ENCODE assay signal across 23 cellular contexts in the genomic region with DNA sequence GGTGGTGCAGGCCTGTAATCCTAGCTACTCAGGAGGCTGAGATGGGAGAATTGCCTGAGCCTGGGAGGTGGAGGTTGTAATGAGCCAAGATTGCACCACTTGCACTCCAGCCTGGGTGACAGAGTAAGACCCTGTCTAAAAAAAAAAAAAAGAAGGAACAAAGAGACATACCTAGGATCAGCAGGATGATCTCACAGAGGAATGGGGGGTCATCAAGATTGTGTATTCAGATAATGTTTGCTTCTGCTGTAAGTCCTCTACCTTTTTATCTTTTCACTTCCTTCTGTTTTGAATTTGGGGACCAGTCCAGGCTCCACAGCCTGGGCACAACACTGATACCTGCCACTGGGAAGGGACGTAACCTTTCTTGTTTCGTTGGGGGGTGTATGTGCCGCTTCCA. TPM values are rescaled to one million over a fixed set of nuclear protein-coding genes. Genes with fewer than 3 reads are reported as not detected.
DNase-seq lines count a peak whose midpoint lies in the region; ATAC-seq, FAIRE-seq and TF ChIP-seq lines count a peak whose summit lies in the region.
"Had no signal": no experiment of that assay in that cellular context is flagged by ENCODE, and none has a peak within 500 bp of the region (broad histone marks: within the 10 kb centered on the region; RNA-seq: fewer than 3 reads in every experiment).

No MANE protein-coding gene starts in this region.

- peaks cover 78% of the 10 kb centered on the region for H3K4me1 Mint-ChIP-seq in mesothelial cell of epicardium

- no peak for FAIRE-seq in A549 (lab: Jason Lieb, UNC)
- FAIRE-seq: astrocyte, GM12878 had no signal

- H3K23ac ChIP-seq in IMR-90 (ENCODE audit: low read depth, low read length) = peak overlapping the region; percentile 64; the same call in 1 of the 2 replicates

- H3K36me3 ChIP-seq in IMR-90 (ENCODE audit: control insufficient read depth, insufficient read depth, low read length) = no peaks in the 10 kb centered on the region

- H3K27ac ChIP-seq in A549 (peak overlapping the region in 1 of 2 experiments; percentile 58; a peak in 1 of 6 replicates), IMR-90 (ENCODE audit: insufficient read depth, low read length) (no peak overlapping the region), angular gyrus (ENCODE audit: low read depth, low read length) (peak overlapping the region; percentile 95)

- TF ChIP-seq RAD21 in A549 (conservative IDR thresholded peaks at IDR 0.05 in 1 of 2, IDR thresholded peaks at IDR 0.05 in 1 of 2) = no peak
- no peak for TF ChIP-seq RAD21 in IMR-90 (IDR thresholded peaks at IDR 0.05; ENCODE audit: low read length)

- no peak overlapping the region for H4K5ac ChIP-seq in IMR-90 (ENCODE audit: low read depth, low read length)

- H3K4me2 ChIP-seq in A549 (peak overlapping the region; percentile 56), IMR-90 (ENCODE audit: low read depth, low read length) (no peak overlapping the region)
- H3K4me2 ChIP-seq: SK-N-SH had no signal

- H3K27ac Mint-ChIP-seq in mesothelial cell of epicardium = peak overlapping the region; percentile 92
- H3K27ac Mint-ChIP-seq: activated naive CD4-positive, alpha-beta T cell treated with anti-CD3 and anti-CD28 coated beads, Interleukin-2, amount 10 ng/mL, durations not matched to agents 7 days and 5 days had no signal

- ATAC-seq in A549 (no peak), IMR-90 (ENCODE audit: low read depth) (no peak), HG02623 (IDR thresholded peaks at IDR 0.05; ENCODE audit: unreplicated experiment) (no peak)
- ATAC-seq: activated CD4-positive, CD25-positive, alpha-beta regulatory T cell treated with anti-CD3 and anti-CD28 coated beads, Interleukin-2, amount 50 U/mL, for 24 hours; activated T-cell treated with anti-CD3 and anti-CD28 coated beads, Interleukin-2, amount 50 U/mL, for 4 hours; effector memory CD8-positive, alpha-beta T cell; left colon had no signal

- H2BK15ac ChIP-seq in IMR-90 (ENCODE audit: low read depth, low read length) = no peak overlapping the region

- H2AK9ac ChIP-seq in IMR-90 (replicated peaks; ENCODE audit: low read depth, low read length, poor library complexity) = no peak overlapping the region

- TF ChIP-seq EP300 in A549 (IDR thresholded peaks at IDR 0.05) = no peak

- H3K4me3 Mint-ChIP-seq in mesothelial cell of epicardium = no peak overlapping the region
- H3K4me3 Mint-ChIP-seq: activated naive CD4-positive, alpha-beta T cell treated with anti-CD3 and anti-CD28 coated beads, Interleukin-2, amount 10 ng/mL, durations not matched to agents 7 days and 5 days; activated T-cell treated with anti-CD3 and anti-CD28 coated beads, Interleukin-2, amount 50 U/mL, for 4 hours; effector memory CD8-positive, alpha-beta T cell had no signal

- no peak overlapping the region for H3K9ac ChIP-seq in IMR-90 (ENCODE audit: low read depth, low read length)
- H3K9ac ChIP-seq: SK-N-SH had no signal

- H4K91ac ChIP-seq in IMR-90 (ENCODE audit: insufficient read depth, low read depth, low read length) = no peak overlapping the region

- peak overlapping the region; percentile 42; the same call in 1 of the 2 replicates for H3K4ac ChIP-seq in IMR-90 (ENCODE audit: low read depth, low read length)

- peaks cover 10 to 72% of the 10 kb centered on the region in 2 experiments for H3K79me1 ChIP-seq in IMR-90 (ENCODE audit: low read depth in 1 of 2, low read length in 2 of 2)

- no peaks in the 10 kb centered on the region for H3K27me3 Mint-ChIP-seq in mesothelial cell of epicardium (ENCODE audit: low read depth)
- H3K27me3 Mint-ChIP-seq: activated naive CD4-positive, alpha-beta T cell treated with anti-CD3 and anti-CD28 coated beads, Interleukin-2, amount 10 ng/mL, durations not matched to agents 7 days and 5 days; CD4-positive, CD25-positive, alpha-beta regulatory T cell; effector memory CD8-positive, alpha-beta T cell had no signal

- H3K4me1 ChIP-seq in A549 (peaks cover 80% of the 10 kb centered on the region), IMR-90 (ENCODE audit: control insufficient read depth, insufficient read depth, low read length) (peaks cover 37% of the 10 kb centered on the region)

- H4K8ac ChIP-seq in IMR-90 (ENCODE audit: low read depth in 2 of 2, low read length in 2 of 2) = no peak overlapping the region

- no peak overlapping the region for H2BK120ac ChIP-seq in IMR-90 (ENCODE audit: low read depth, low read length)

- dilution Hi-C loops in IMR-90 (cut with HindIII; ENCODE audit: low sequenced_read_pairs, unreplicated experiment) = no loop called here

- intact Hi-C loops in IMR-90 (cut with micrococcal nuclease) = loop anchor here (5.0 kb wide), 1 partner anchor 333 kb away; no protein-coding TSS in a partner anchor

- peak overlapping the region; percentile 34 for H3K14ac ChIP-seq in IMR-90 (replicated peaks; ENCODE audit: low read depth, low read length)

- TF ChIP-seq CTCF in A549 (IDR thresholded peaks at IDR 0.05) (no peak), IMR-90 (conservative IDR thresholded peaks at IDR 0.05; ENCODE audit: low read depth, low read length) (no peak), mesothelial cell of epicardium (IDR thresholded peaks at IDR 0.05; ENCODE audit: unreplicated experiment) (no peak)

- no peak overlapping the region for H3K4me3 ChIP-seq in A549
- no peak overlapping the region for H3K4me3 ChIP-seq in IMR-90 (ENCODE audit: insufficient read depth, low read depth, low read length)
- H3K4me3 ChIP-seq: GM12878, K562 had no signal

- in situ Hi-C loops in IMR-90 (cut with MboI; ENCODE audit: low sequenced_read_pairs) = no loop called here

- H3K9me3 ChIP-seq in A549 (no peaks in the 10 kb centered on the region), IMR-90 (ENCODE audit: control insufficient read depth, insufficient read depth, low read length) (no peaks in the 10 kb centered on the region)
- H3K9me3 ChIP-seq: SK-N-SH had no signal

- TF ChIP-seq POLR2A in A549 (IDR thresholded peaks at IDR 0.05; ENCODE audit: low read length) = no peak
- no peak for TF ChIP-seq POLR2A in IMR-90 (IDR thresholded peaks at IDR 0.05; ENCODE audit: low read depth, low read length)

- H3K27me3 ChIP-seq in IMR-90 (ENCODE audit: control insufficient read depth, insufficient read depth, low read length) = no peaks in the 10 kb centered on the region

- POLR2A ChIA-PET in A549 (lab: Yijun Ruan, JAX) (no interaction called here), IMR-90 (lab: Charles Lee; ENCODE audit: unreplicated experiment) (no interaction called here)

- H4K20me1 ChIP-seq in IMR-90 (ENCODE audit: insufficient read depth, low read length) = peaks cover 77% of the 10 kb centered on the region

- no peak overlapping the region for H3K56ac ChIP-seq in IMR-90 (ENCODE audit: extremely low read depth, insufficient read depth, low read length)

- peaks cover 3% of the 10 kb centered on the region for H3K36me3 Mint-ChIP-seq in mesothelial cell of epicardium

- no peak for DNase-seq in A549 (ENCODE audit: low read depth in 1 of 2, low spot score in 1 of 2)
- DNase-seq in IMR-90 = no peak
- DNase-seq in mesothelial cell of epicardium (ENCODE audit: low spot score in 2 of 2, unreplicated experiment in 2 of 2) = no peak
- no peak for DNase-seq in NCI-H2029 (lab: John Stamatoyannopoulos, UW)
- DNase-seq in GDM1 (lab: John Stamatoyannopoulos, UW) = no peak
- no peak for DNase-seq in superior temporal gyrus (ENCODE audit: extremely low spot score)
- DNase-seq: activated naive CD4-positive, alpha-beta T cell treated with anti-CD3 and anti-CD28 coated beads, Interleukin-2, amount 10 ng/mL, durations not matched to agents 7 days and 5 days; activated T-cell treated with anti-CD3 and anti-CD28 coated beads, Interleukin-2, amount 50 U/mL, for 4 hours; CD4-positive, CD25-positive, alpha-beta regulatory T cell; DMS53; effector memory CD8-positive, alpha-beta T cell; left colon; NCI-H1694 treated with DMSO at 0.1 percent for 48 hours; NCI-H226; SK-N-SH; stimulated activated CD4-positive, alpha-beta T cell treated with anti-CD3 and anti-CD28 coated beads, Interleukin-4, amount 100 ng/mL, for 24 hours; T-helper 9 cell had no signal

- H3K18ac ChIP-seq in IMR-90 (ENCODE audit: low read depth, low read length) = no peak overlapping the region

- no peaks in the 10 kb centered on the region for H3K9me3 Mint-ChIP-seq in mesothelial cell of epicardium
- H3K9me3 Mint-ChIP-seq: activated naive CD4-positive, alpha-beta T cell treated with anti-CD3 and anti-CD28 coated beads, Interleukin-2, amount 10 ng/mL, durations not matched to agents 7 days and 5 days; activated T-cell treated with anti-CD3 and anti-CD28 coated beads, Interleukin-2, amount 50 U/mL, for 4 hours; effector memory CD8-positive, alpha-beta T cell had no signal

- peak overlapping the region; percentile 31 for H2BK5ac ChIP-seq in IMR-90 (ENCODE audit: low read depth, low read length, poor library complexity, severe bottlenecking)

- CTCF ChIA-PET in A549 (lab: Yijun Ruan, JAX) = interaction anchor here (0.6 kb wide), 1 partner anchor 12 kb away, joined by 3 read pairs; no protein-coding TSS in a partner anchor
- CTCF ChIA-PET in IMR-90 (lab: Yijun Ruan, JAX) = no interaction called here

- no peak overlapping the region for H2AFZ ChIP-seq in IMR-90 (replicated peaks; ENCODE audit: low read length, poor library complexity)

- no TSS peak for BruUV-seq in IMR-90 (replicated peaks; lab: Mats Ljungman, UMichigan)

- peaks cover 41% of the 10 kb centered on the region for H3K9me1 ChIP-seq in IMR-90 (ENCODE audit: insufficient read depth, low read length)

- H2AK5ac ChIP-seq in IMR-90 (ENCODE audit: low read depth, low read length) = peak overlapping the region; percentile 8; the same call in 1 of the 2 replicates

- WGBS in A549 (ENCODE audit: missing lambda C conversion rate) = 94% methylated on average over 3 of the region's 3 CpGs
- no CpG with 5 or more reads among the region's 3 CpGs for WGBS in IMR-90 (ENCODE audit: extremely low coverage in 2 of 2, insufficient read length in 1 of 2), 2 experiments

- H2BK20ac ChIP-seq in IMR-90 (ENCODE audit: low read depth, low read length) = no peak overlapping the region

TF ChIP-seq in A549, 52 proteins besides CTCF, POLR2A, EP300 and RAD21 (continues in another document):
- no peak for TF ChIP-seq KDM1A (IDR thresholded peaks at IDR 0.05; ENCODE audit: low read depth)

TF ChIP-seq in IMR-90, 13 proteins besides CTCF, POLR2A, EP300 and RAD21 (continues in another document):
- TF ChIP-seq MAZ (IDR thresholded peaks at IDR 0.05; ENCODE audit: borderline replicate concordance, low read depth, low read length) (no peak), CHD1 (IDR thresholded peaks at IDR 0.05; ENCODE audit: low read depth, low read length) (no peak)

RNA-seq across cellular contexts. Expression of gene MAP4K4, which starts 53.2 kb away (rescaled TPM):
- polyA plus RNA-seq in A549 (2011; rRNA removed) = 82.2 and 91.4 TPM in 2 replicates
- 34.1 and 37.0 TPM in 2 replicates for polyA plus RNA-seq in A549 (2012; cell fraction: cytosol; rRNA removed)
- 34.7 and 47.6 TPM in 2 replicates for polyA plus RNA-seq in A549 (2012; cell fraction: nucleus; rRNA removed)
- 60.8 to 69.6 TPM (median 61.9 TPM) in 3 replicates for polyA plus RNA-seq in A549 (2017; fragmentation: RNase III; extraction: RNeasy Plus Mini Kit Qiagen cat#74134 plus additional on column Dnase treatment)
- 122 and 124 TPM in 2 replicates for polyA minus RNA-seq in A549 (2011; rRNA and poly(A)+ RNA removed)
- 124 and 130 TPM in 2 replicates for total RNA-seq in IMR-90 (2012; rRNA removed)
- polyA plus RNA-seq in IMR-90 (2012; rRNA removed) = 80.8 and 89.4 TPM in 2 replicates
- 39.5 and 39.9 TPM in 2 replicates for polyA plus RNA-seq in IMR-90 (2012; cell fraction: cytosol; rRNA removed)
- polyA plus RNA-seq in IMR-90 (2012; cell fraction: nucleus; rRNA removed; ENCODE audit: low replicate concordance) = 90.5 and 219 TPM in 2 replicates
- 170 to 175 TPM (median 174 TPM) in 3 replicates for total RNA-seq in mesothelial cell of epicardium
